In the genomic region with DNA sequence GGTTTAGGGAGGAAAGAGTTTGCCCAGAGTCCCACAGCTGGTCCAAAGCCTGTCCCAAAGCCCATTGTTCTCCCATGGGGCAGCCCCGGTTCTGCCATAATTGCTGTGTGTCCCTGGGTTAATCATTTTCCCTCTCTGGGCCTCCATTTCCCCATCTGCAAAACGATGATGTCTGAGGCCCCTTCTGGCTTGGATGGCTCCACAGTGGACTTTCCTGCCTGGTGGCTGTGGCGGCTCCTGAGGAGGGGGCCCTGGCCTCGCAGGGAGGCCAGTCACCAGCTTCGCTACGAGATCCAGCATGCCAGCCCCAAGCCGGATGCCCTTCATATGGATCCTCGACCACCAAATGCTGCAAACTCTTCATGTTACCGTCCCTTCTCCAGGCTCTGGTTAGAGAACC, we compare ENCODE assay signal across 25 cellular contexts. TPM values are rescaled to one million over a fixed set of nuclear protein-coding genes. Genes with fewer than 3 reads are reported as not detected.
DNase-seq lines count a peak whose midpoint lies in the region; ATAC-seq, FAIRE-seq and TF ChIP-seq lines count a peak whose summit lies in the region.
"Had no signal": no experiment of that assay in that cellular context is flagged by ENCODE, and none has a peak within 500 bp of the region (broad histone marks: within the 10 kb centered on the region; RNA-seq: fewer than 3 reads in every experiment).

No MANE protein-coding gene starts in this region.

- no TSS peak for BruUV-seq in HepG2 (replicated peaks; lab: Mats Ljungman, UMichigan)
- no TSS peak for BruUV-seq in K562 (replicated peaks; lab: Mats Ljungman, UMichigan)

- no peak overlapping the region for H3K4me3 ChIP-seq in HepG2 (replicated peaks in 1 of 3; ENCODE audit: insufficient read depth in 1 of 3, low read depth in 2 of 3, low read length in 3 of 3)
- no peak overlapping the region for H3K4me3 ChIP-seq in right lobe of liver
- no peak overlapping the region for H3K4me3 ChIP-seq in K562
- H3K4me3 ChIP-seq in osteoblast (ENCODE audit: insufficient read depth, low read length) = no peak overlapping the region
- H3K4me3 ChIP-seq: A549, GM12878, GM23248 had no signal

- H3K9me1 ChIP-seq in K562 (ENCODE audit: control insufficient read depth, insufficient read depth, low read length) = no peaks in the 10 kb centered on the region

- CTCF ChIA-PET in HepG2 (lab: Yijun Ruan, JAX; ENCODE audit: low intra/inter-chr PET ratio, low total read pairs) = no interaction called here
- CTCF ChIA-PET in K562 (lab: Yijun Ruan, JAX; ENCODE audit: low intra/inter-chr PET ratio) = no interaction called here

- TF ChIP-seq CTCF in HepG2 (CRISPR knock-in tag; IDR thresholded peaks at IDR 0.05) (no peak), right lobe of liver (IDR thresholded peaks at IDR 0.05) (no peak), K562 (IDR thresholded peaks at IDR 0.05 in 2 of 3, conservative IDR thresholded peaks at IDR 0.05 in 1 of 3; ENCODE audit: insufficient read depth in 2 of 3, low read depth in 1 of 3, low read length in 3 of 3) (no peak), osteoblast (IDR thresholded peaks at IDR 0.05; ENCODE audit: extremely low read depth, low read depth, low read length) (no peak)

- no peaks in the 10 kb centered on the region for H3K9me3 ChIP-seq in HepG2 (ENCODE audit: low read length)
- no peaks in the 10 kb centered on the region for H3K9me3 ChIP-seq in right lobe of liver
- H3K9me3 ChIP-seq in K562 (replicated peaks; ENCODE audit: control insufficient read depth, insufficient read depth, low read depth, low read length) = no peaks in the 10 kb centered on the region
- H3K9me3 ChIP-seq in osteoblast (ENCODE audit: low read depth, low read length) = no peaks in the 10 kb centered on the region
- H3K9me3 ChIP-seq: A549 had no signal

- in situ Hi-C loops in HepG2 (cut with HindIII; ENCODE audit: extremely low pct_ligation_motif_present, low pct_unique_long_range_greater_than_20kb) (no loop called here), K562 (cut with MboI) (no loop called here)

- H3K4me1 ChIP-seq in HepG2 (ENCODE audit: insufficient read depth, low read length) (peaks cover 88% of the 10 kb centered on the region), right lobe of liver (peaks cover 0 to 51% (median 28%) of the 10 kb centered on the region in 4 donors), K562 (replicated peaks in 1 of 2; ENCODE audit: control insufficient read depth in 2 of 2, insufficient read depth in 2 of 2, low read length in 2 of 2) (peaks cover 4 to 43% of the 10 kb centered on the region in 2 experiments; a peak in 4 of 5 replicates), osteoblast (ENCODE audit: insufficient read depth, low read length) (peaks cover 18% of the 10 kb centered on the region)

- ATAC-seq in HepG2 (no peak), right lobe of liver (no peak), K562 (no peak)
- ATAC-seq: A549, GM12878, HCT116 had no signal

- TF ChIP-seq RAD21 in HepG2 (CRISPR knock-in tag; IDR thresholded peaks at IDR 0.05) (no peak), K562 (CRISPR knock-in tag; conservative IDR thresholded peaks at IDR 0.05 in 1 of 2, IDR thresholded peaks at IDR 0.05 in 1 of 2) (no peak)

- TF ChIP-seq POLR2A in HepG2 (IDR thresholded peaks at IDR 0.05; ENCODE audit: insufficient read depth in 1 of 2, low read depth in 2 of 2, low read length in 2 of 2) (no peak), right lobe of liver (IDR thresholded peaks at IDR 0.05) (no peak), K562 (conservative IDR thresholded peaks at IDR 0.05) (no peak)

- H3K9ac ChIP-seq in HepG2 (ENCODE audit: insufficient read depth, low read depth, low read length) (no peak overlapping the region), K562 (ENCODE audit: insufficient read depth in 1 of 2, low read depth in 2 of 2, low read length in 2 of 2) (no peak overlapping the region)
- H3K9ac ChIP-seq: GM23248 had no signal

- H2AFZ ChIP-seq in HepG2 (ENCODE audit: low read length) (no peak overlapping the region), K562 (ENCODE audit: low read depth, low read length) (no peak overlapping the region), osteoblast (ENCODE audit: low read length) (no peak overlapping the region)
- H2AFZ ChIP-seq: GM23248 had no signal

- H3K4me2 ChIP-seq in HepG2 (ENCODE audit: low read depth, low read length) = no peak overlapping the region
- H3K4me2 ChIP-seq in K562 (ENCODE audit: insufficient read depth, low read length) = no peak overlapping the region
- H3K4me2 ChIP-seq in osteoblast (ENCODE audit: insufficient read depth, low read length) = no peak overlapping the region
- H3K4me2 ChIP-seq: A549 had no signal

- DNase-seq in HepG2 (ENCODE audit: low spot score) (no peak), right lobe of liver (no peak), K562 (ENCODE audit: extremely low read depth in 1 of 4, low spot score in 3 of 4) (no peak), osteoblast (ENCODE audit: insufficient read length, low spot score, missing footprints) (peak; percentile 31), HCEC 1CT (no peak), AML-193 (lab: John Stamatoyannopoulos, UW) (no peak)
- DNase-seq: 8988T; ACHN; CD4-positive, alpha-beta T cell; CD8-positive, alpha-beta memory T cell; DMS 273 treated with DMSO at 0.1 percent for 48 hours; DMS79; EL; GDM1; GM23248; HFFc6 had no signal

- H3K27me3 ChIP-seq in HepG2 (ENCODE audit: control insufficient read depth in 1 of 2, insufficient read depth in 2 of 2, low read length in 2 of 2) (no peaks in the 10 kb centered on the region), right lobe of liver (no peaks in the 10 kb centered on the region), K562 (ENCODE audit: control insufficient read depth in 2 of 2, insufficient read depth in 2 of 2, low read length in 2 of 2) (peaks cover 0 to 24% of the 10 kb centered on the region in 2 experiments; a peak in 2 of 5 replicates), osteoblast (ENCODE audit: insufficient read depth, low read length) (peaks cover 14% of the 10 kb centered on the region)

- no peaks in the 10 kb centered on the region for H3K36me3 ChIP-seq in HepG2 (replicated peaks in 1 of 2; ENCODE audit: control insufficient read depth in 1 of 2, insufficient read depth in 2 of 2, low read length in 2 of 2)
- no peaks in the 10 kb centered on the region for H3K36me3 ChIP-seq in right lobe of liver
- no peaks in the 10 kb centered on the region for H3K36me3 ChIP-seq in K562 (ENCODE audit: control insufficient read depth, insufficient read depth, low read length)
- no peaks in the 10 kb centered on the region for H3K36me3 ChIP-seq in osteoblast (ENCODE audit: insufficient read depth, low read length)

- POLR2A ChIA-PET in HepG2 (lab: Yijun Ruan, JAX) = interaction anchor here (1.2 kb wide), 1 partner anchor 12 kb away, joined by 3 read pairs; no protein-coding TSS in a partner anchor
- POLR2A ChIA-PET in K562 (lab: Yijun Ruan, JAX) = interaction anchor here (0.6 kb wide), 1 partner anchor 16 kb away, joined by 4 read pairs; no protein-coding TSS in a partner anchor

- H4K20me1 ChIP-seq in HepG2 (ENCODE audit: insufficient read depth, low read length) = no peaks in the 10 kb centered on the region
- H4K20me1 ChIP-seq in K562 (replicated peaks; ENCODE audit: control insufficient read depth, insufficient read depth, low read length) = no peaks in the 10 kb centered on the region; the same call in 1 of the 2 replicates
- no peaks in the 10 kb centered on the region for H4K20me1 ChIP-seq in osteoblast (ENCODE audit: insufficient read depth, low read length)

- no peak for TF ChIP-seq EP300 in HepG2 (IDR thresholded peaks at IDR 0.05; ENCODE audit: low read depth in 2 of 2, low read length in 2 of 2)
- no peak for TF ChIP-seq EP300 in HepG2 (CRISPR knock-in tag; IDR thresholded peaks at IDR 0.05; ENCODE audit: borderline replicate concordance)
- no peak for TF ChIP-seq EP300 in K562 (IDR thresholded peaks at IDR 0.05; ENCODE audit: low read length)

- no peaks in the 10 kb centered on the region for H3K79me2 ChIP-seq in HepG2 (ENCODE audit: insufficient read depth, low read length)
- H3K79me2 ChIP-seq in K562 (ENCODE audit: control insufficient read depth, insufficient read depth, low read length) = no peaks in the 10 kb centered on the region
- no peaks in the 10 kb centered on the region for H3K79me2 ChIP-seq in osteoblast (ENCODE audit: insufficient read depth, low read length)

- WGBS in HepG2 (ENCODE audit: low lambda C conversion rate) = 100% methylated on average over 7 of the region's 9 CpGs
- 92% methylated on average over 6 of the region's 9 CpGs for WGBS in right lobe of liver (ENCODE audit: insufficient coverage, low coverage, low lambda C conversion rate, missing lambda C conversion rate)
- WGBS in K562 (ENCODE audit: insufficient coverage, low coverage, missing lambda C conversion rate) = 22% methylated on average over 8 of the region's 9 CpGs

- FAIRE-seq in HepG2 (lab: Jason Lieb, UNC) = no peak
- no peak for FAIRE-seq in K562 (lab: Jason Lieb, UNC)
- FAIRE-seq: A549, D721Med, GM12878, GM19239, H1 had no signal

- H3K27ac ChIP-seq in HepG2 (ENCODE audit: extremely low read length, insufficient read depth, low read length) (no peak overlapping the region), right lobe of liver (no peak overlapping the region), K562 (ENCODE audit: extremely low read depth, low read depth, low read length) (no peak overlapping the region), osteoblast (ENCODE audit: low read depth, low read length) (no peak overlapping the region)
- H3K27ac ChIP-seq: A549, GM23248 had no signal

- intact Hi-C loops in HepG2 (cut with micrococcal nuclease; ENCODE audit: unreplicated experiment) (loop anchor here (5.0 kb wide), 1 partner anchor 38 kb away; a partner anchor contains a TSS), right lobe of liver (cut with DNase I) (no loop called here), K562 (cut with micrococcal nuclease) (no loop called here)

RNA-seq across cellular contexts. Expression of a gene that starts 37.5 kb away (rescaled TPM):
- total RNA-seq in HepG2 (2016; rRNA removed; fragmentation: Illumina TruSeq; extraction: Trizol) (5.3 and 9.4 TPM in 2 replicates), right lobe of liver (10 to 100 TPM in 5 of 6 experiments, 1 to 10 TPM in 1; 9.2 to 22.4 (median 13.9) TPM), K562 (2014; rRNA removed) (0.14 and 0.61 TPM in 2 replicates), K562 (2014; rRNA removed; fragmentation: Illumina TruSeq; extraction: Trizol) (0.16 and 0.22 TPM in 2 replicates), K562 (2015; rRNA removed; fragmentation: Illumina TruSeq; extraction: Trizol) (0.11 and 0.30 TPM in 2 replicates), K562 (2021) (1.1 and 1.7 TPM in 2 replicates), osteoblast (3.3 and 4.4 TPM in 2 replicates)
- 36.5 and 44.3 TPM in 2 replicates for total RNA-seq in HepG2 (2016; cell fraction: cytosol; rRNA removed; fragmentation: Illumina TruSeq; extraction: Trizol; ENCODE audit: low read depth)
- 5.9 and 7.8 TPM in 2 replicates for total RNA-seq in HepG2 (2016; cell fraction: insoluble cytoplasmic fraction; rRNA removed; fragmentation: Illumina TruSeq; extraction: Trizol)
- total RNA-seq in HepG2 (2016; cell fraction: membrane; rRNA removed; fragmentation: Illumina TruSeq; extraction: Trizol) = 11.4 and 12.4 TPM in 2 replicates
- total RNA-seq in HepG2 (2016; cell fraction: nucleus; rRNA removed; fragmentation: Illumina TruSeq; extraction: Trizol) = 13.0 and 13.3 TPM in 2 replicates
- polyA plus RNA-seq in HepG2 (2011; rRNA removed) (4.6 and 5.3 TPM in 2 replicates), K562 (2011; rRNA removed) (0.18 and 0.26 TPM in 2 replicates), K562 (2014; fragmentation: Illumina TruSeq; extraction: Trizol) (0.15 and 0.46 TPM in 2 replicates), K562 (2014; fragmentation: Nextera tagmentation; extraction: Ambion mirVana) (under 1 TPM; 0.03 TPM), K562 (2014; rRNA removed) (0.08 and 0.48 TPM in 2 replicates)
- polyA plus RNA-seq in HepG2 (2011; cell fraction: cytosol; rRNA removed) = 2.9 and 3.0 TPM in 2 replicates
- polyA plus RNA-seq in HepG2 (2011; cell fraction: nucleus; rRNA removed) = 20.9 and 24.0 TPM in 2 replicates
- polyA plus RNA-seq in HepG2 (2012) = 5.1 and 6.3 TPM in 2 replicates
- 2.2 and 2.3 TPM in 2 replicates for polyA plus RNA-seq in HepG2 (2016; cell fraction: cytosol; fragmentation: Illumina TruSeq; extraction: Trizol; ENCODE audit: low read depth)
- polyA plus RNA-seq in HepG2 (2016; cell fraction: insoluble cytoplasmic fraction; fragmentation: Illumina TruSeq; extraction: Trizol; ENCODE audit: low read depth) = 4.2 and 6.1 TPM in 2 replicates
- polyA plus RNA-seq in HepG2 (2016; cell fraction: membrane; fragmentation: Illumina TruSeq; extraction: Trizol; ENCODE audit: low read depth) = 4.0 and 4.8 TPM in 2 replicates
- polyA plus RNA-seq in HepG2 (2016; cell fraction: nucleus; fragmentation: Illumina TruSeq; extraction: Trizol; ENCODE audit: insufficient read depth, low read depth) = 33.9 and 35.1 TPM in 2 replicates
- polyA minus RNA-seq in HepG2 (2011; rRNA and poly(A)+ RNA removed; ENCODE audit: low replicate concordance) = 8.5 and 13.6 TPM in 2 replicates
- 2.9 and 4.5 TPM in 2 replicates for polyA minus RNA-seq in HepG2 (2011; cell fraction: cytosol; rRNA and poly(A)+ RNA removed)
- 14.5 and 21.1 TPM in 2 replicates for polyA minus RNA-seq in HepG2 (2011; cell fraction: nucleus; rRNA and poly(A)+ RNA removed)
- total RNA-seq in K562 (2011; cell fraction: chromatin; rRNA removed; ENCODE audit: low replicate concordance) = 2.6 and 4.6 TPM in 2 replicates
- total RNA-seq in K562 (2011; cell fraction: nucleolus; rRNA removed) = 1.0 and 1.2 TPM in 2 replicates
- total RNA-seq in K562 (2011; cell fraction: nucleoplasm; rRNA removed) = 2.3 and 3.7 TPM in 2 replicates
- 0.25 and 0.28 TPM in 2 replicates for polyA plus RNA-seq in K562 (2011; cell fraction: cytosol; rRNA removed)
- polyA plus RNA-seq in K562 (2011; cell fraction: nucleus; rRNA removed) = 0.37 and 0.85 TPM in 2 replicates
- polyA plus RNA-seq in K562 (2012) = 0.35 and 0.57 TPM in 2 replicates
- 0.90 and 1.1 TPM in 2 replicates for polyA minus RNA-seq in K562 (2011; rRNA and poly(A)+ RNA removed)
- not detected in 2 replicates for polyA minus RNA-seq in K562 (2011; cell fraction: cytosol; rRNA and poly(A)+ RNA removed)
- polyA minus RNA-seq in K562 (2011; cell fraction: nucleus; rRNA and poly(A)+ RNA removed) = 0.22 and 0.67 TPM in 2 replicates

RNA-seq across cellular contexts. Expression of a gene that starts 43.4 kb away (rescaled TPM):
- not detected in 2 replicates for total RNA-seq in HepG2 (2016; rRNA removed; fragmentation: Illumina TruSeq; extraction: Trizol)
- not detected in 2 replicates for total RNA-seq in HepG2 (2016; cell fraction: cytosol; rRNA removed; fragmentation: Illumina TruSeq; extraction: Trizol; ENCODE audit: low read depth)
- not detected in 2 replicates for total RNA-seq in HepG2 (2016; cell fraction: insoluble cytoplasmic fraction; rRNA removed; fragmentation: Illumina TruSeq; extraction: Trizol)
- total RNA-seq in HepG2 (2016; cell fraction: membrane; rRNA removed; fragmentation: Illumina TruSeq; extraction: Trizol) = not detected in 2 replicates
- total RNA-seq in HepG2 (2016; cell fraction: nucleus; rRNA removed; fragmentation: Illumina TruSeq; extraction: Trizol) = not detected in 2 replicates
- not detected in 2 replicates for polyA plus RNA-seq in HepG2 (2011; rRNA removed)
- polyA plus RNA-seq in HepG2 (2011; cell fraction: cytosol; rRNA removed) = not detected in 2 replicates
- not detected in 2 replicates for polyA plus RNA-seq in HepG2 (2011; cell fraction: nucleus; rRNA removed)
- not detected in 2 replicates for polyA plus RNA-seq in HepG2 (2012)
- not detected in 2 replicates for polyA plus RNA-seq in HepG2 (2016; cell fraction: cytosol; fragmentation: Illumina TruSeq; extraction: Trizol; ENCODE audit: low read depth)
- not detected in 2 replicates for polyA plus RNA-seq in HepG2 (2016; cell fraction: insoluble cytoplasmic fraction; fragmentation: Illumina TruSeq; extraction: Trizol; ENCODE audit: low read depth)
- polyA plus RNA-seq in HepG2 (2016; cell fraction: membrane; fragmentation: Illumina TruSeq; extraction: Trizol; ENCODE audit: low read depth) = not detected in 2 replicates
- polyA plus RNA-seq in HepG2 (2016; cell fraction: nucleus; fragmentation: Illumina TruSeq; extraction: Trizol; ENCODE audit: insufficient read depth, low read depth) = not detected in 2 replicates
- polyA minus RNA-seq in HepG2 (2011; rRNA and poly(A)+ RNA removed; ENCODE audit: low replicate concordance) = 20.1 TPM in 1 of 2 replicates, not detected in the other
- polyA minus RNA-seq in HepG2 (2011; cell fraction: cytosol; rRNA and poly(A)+ RNA removed) = not detected in 2 replicates
- polyA minus RNA-seq in HepG2 (2011; cell fraction: nucleus; rRNA and poly(A)+ RNA removed) = not detected in 2 replicates
- total RNA-seq in right lobe of liver = under 1 TPM in 5 of 6 experiments, not detected in 1; 0.31 to 0.86 (median 0.43) TPM
- total RNA-seq in K562 (2011; cell fraction: chromatin; rRNA removed; ENCODE audit: low replicate concordance) = not detected in 2 replicates
- total RNA-seq in K562 (2011; cell fraction: nucleolus; rRNA removed) = not detected in 2 replicates
- not detected in 2 replicates for total RNA-seq in K562 (2011; cell fraction: nucleoplasm; rRNA removed)
- not detected in 2 replicates for total RNA-seq in K562 (2014; rRNA removed)
- total RNA-seq in K562 (2014; rRNA removed; fragmentation: Illumina TruSeq; extraction: Trizol) = not detected in 2 replicates
- total RNA-seq in K562 (2015; rRNA removed; fragmentation: Illumina TruSeq; extraction: Trizol) = not detected in 2 replicates
- not detected in 2 replicates for total RNA-seq in K562 (2021)
- polyA plus RNA-seq in K562 (2011; rRNA removed) = not detected in 2 replicates
- polyA plus RNA-seq in K562 (2011; cell fraction: cytosol; rRNA removed) = 0.04 TPM in 1 of 2 replicates, not detected in the other
- polyA plus RNA-seq in K562 (2011; cell fraction: nucleus; rRNA removed) = not detected in 2 replicates
- 0.03 and 0.11 TPM in 2 replicates for polyA plus RNA-seq in K562 (2012)
- polyA plus RNA-seq in K562 (2014; fragmentation: Illumina TruSeq; extraction: Trizol) = 0.04 TPM in 1 of 2 replicates, not detected in the other
- polyA plus RNA-seq in K562 (2014; fragmentation: Nextera tagmentation; extraction: Ambion mirVana) = under 1 TPM; 0.04 to 0.14 TPM
- polyA plus RNA-seq in K562 (2014; rRNA removed) = 0.04 and 0.09 TPM in 2 replicates
- polyA minus RNA-seq in K562 (2011; rRNA and poly(A)+ RNA removed) = not detected in 2 replicates
- not detected in 2 replicates for polyA minus RNA-seq in K562 (2011; cell fraction: cytosol; rRNA and poly(A)+ RNA removed)
- polyA minus RNA-seq in K562 (2011; cell fraction: nucleus; rRNA and poly(A)+ RNA removed) = not detected in 2 replicates
- 0.29 and 1.1 TPM in 2 replicates for total RNA-seq in osteoblast
- total RNA-seq: GM12878, GM23248, H1, H7, HFFc6 had no signal
- polyA plus RNA-seq: GM23248, H1 had no signal

RNA-seq across cellular contexts. Expression of a gene that starts 57.5 kb away (rescaled TPM):
- total RNA-seq in HepG2 (2016; rRNA removed; fragmentation: Illumina TruSeq; extraction: Trizol) (not detected in 2 replicates), right lobe of liver (1 to 10 TPM in 1 of 6 experiments, under 1 TPM in 2, not detected in 3; 0.22 to 1.2 (median 0.25) TPM), K562 (2014; rRNA removed) (0.14 TPM in 1 of 2 replicates, not detected in the other), K562 (2014; rRNA removed; fragmentation: Illumina TruSeq; extraction: Trizol) (not detected in 2 replicates), K562 (2015; rRNA removed; fragmentation: Illumina TruSeq; extraction: Trizol) (not detected in 2 replicates), K562 (2021) (not detected in 2 replicates), osteoblast (not detected in 2 replicates)
- total RNA-seq in HepG2 (2016; cell fraction: cytosol; rRNA removed; fragmentation: Illumina TruSeq; extraction: Trizol; ENCODE audit: low read depth) = not detected in 2 replicates
- not detected in 2 replicates for total RNA-seq in HepG2 (2016; cell fraction: insoluble cytoplasmic fraction; rRNA removed; fragmentation: Illumina TruSeq; extraction: Trizol)
- total RNA-seq in HepG2 (2016; cell fraction: membrane; rRNA removed; fragmentation: Illumina TruSeq; extraction: Trizol) = not detected in 2 replicates
- total RNA-seq in HepG2 (2016; cell fraction: nucleus; rRNA removed; fragmentation: Illumina TruSeq; extraction: Trizol) = not detected in 2 replicates
- polyA plus RNA-seq in HepG2 (2011; rRNA removed) (not detected in 2 replicates), K562 (2011; rRNA removed) (not detected in 2 replicates), K562 (2014; fragmentation: Illumina TruSeq; extraction: Trizol) (not detected in 2 replicates), K562 (2014; fragmentation: Nextera tagmentation; extraction: Ambion mirVana) (not detected), K562 (2014; rRNA removed) (not detected in 2 replicates)
- not detected in 2 replicates for polyA plus RNA-seq in HepG2 (2011; cell fraction: cytosol; rRNA removed)
- not detected in 2 replicates for polyA plus RNA-seq in HepG2 (2011; cell fraction: nucleus; rRNA removed)
- not detected in 2 replicates for polyA plus RNA-seq in HepG2 (2012)
- polyA plus RNA-seq in HepG2 (2016; cell fraction: cytosol; fragmentation: Illumina TruSeq; extraction: Trizol; ENCODE audit: low read depth) = not detected in 2 replicates
- not detected in 2 replicates for polyA plus RNA-seq in HepG2 (2016; cell fraction: insoluble cytoplasmic fraction; fragmentation: Illumina TruSeq; extraction: Trizol; ENCODE audit: low read depth)
- not detected in 2 replicates for polyA plus RNA-seq in HepG2 (2016; cell fraction: membrane; fragmentation: Illumina TruSeq; extraction: Trizol; ENCODE audit: low read depth)
- not detected in 2 replicates for polyA plus RNA-seq in HepG2 (2016; cell fraction: nucleus; fragmentation: Illumina TruSeq; extraction: Trizol; ENCODE audit: insufficient read depth, low read depth)
- polyA minus RNA-seq in HepG2 (2011; rRNA and poly(A)+ RNA removed; ENCODE audit: low replicate concordance) = not detected in 2 replicates
- not detected in 2 replicates for polyA minus RNA-seq in HepG2 (2011; cell fraction: cytosol; rRNA and poly(A)+ RNA removed)
- polyA minus RNA-seq in HepG2 (2011; cell fraction: nucleus; rRNA and poly(A)+ RNA removed) = not detected in 2 replicates
- not detected in 2 replicates for total RNA-seq in K562 (2011; cell fraction: chromatin; rRNA removed; ENCODE audit: low replicate concordance)
- total RNA-seq in K562 (2011; cell fraction: nucleolus; rRNA removed) = not detected in 2 replicates
- total RNA-seq in K562 (2011; cell fraction: nucleoplasm; rRNA removed) = not detected in 2 replicates
- polyA plus RNA-seq in K562 (2011; cell fraction: cytosol; rRNA removed) = not detected in 2 replicates
- polyA plus RNA-seq in K562 (2011; cell fraction: nucleus; rRNA removed) = not detected in 2 replicates
- polyA plus RNA-seq in K562 (2012) = not detected in 2 replicates
- polyA minus RNA-seq in K562 (2011; rRNA and poly(A)+ RNA removed) = not detected in 2 replicates
- polyA minus RNA-seq in K562 (2011; cell fraction: cytosol; rRNA and poly(A)+ RNA removed) = not detected in 2 replicates
- polyA minus RNA-seq in K562 (2011; cell fraction: nucleus; rRNA and poly(A)+ RNA removed) = not detected in 2 replicates
- total RNA-seq: CD4-positive, alpha-beta T cell; CD8-positive, alpha-beta memory T cell; GM12878; GM23248; H1; H7; HFFc6 had no signal
- polyA plus RNA-seq: A549; BJ; CD14-positive monocyte; CD8-positive, alpha-beta memory T cell; GM12878; GM23248; H1 had no signal
